In genomic region chr1:155044812-155045690, GRCh38 we compare ENCODE assay signal across 8 cellular contexts. TPM values are rescaled to one million over a fixed set of nuclear protein-coding genes. Genes with fewer than 3 reads are reported as not detected.
A peak's percentile ranks its signal among the peaks of the same experiment; 100 is the strongest.
DNase-seq lines count a peak whose midpoint lies in the region; ATAC-seq and TF ChIP-seq lines count a peak whose summit lies in the region.

No MANE protein-coding gene starts in this region.

- no peak overlapping the region for H3K4me3 ChIP-seq in left lung

- no peaks in the 10 kb centered on the region for H3K9me3 ChIP-seq in left lung

- H3K4me1 ChIP-seq in left lung, result peaks cover 7 to 19% of the 10 kb centered on the region in 2 donors

- DNase-seq in AG08395 (ENCODE audit: low spot score) (peak; percentile 93), GM13976 (ENCODE audit: low spot score) (peak; percentile 83), NCI-H226 (peak; percentile 77), left lung (peak; percentile 88 to 89)
- peak; percentile 39 for DNase-seq in stimulated activated CD8-positive, alpha-beta memory T cell treated with anti-CD3 and anti-CD28 coated beads, Interleukin-4, amount 100 ng/mL, for 24 hours (ENCODE audit: low read depth)

- no peaks in the 10 kb centered on the region for H3K36me3 Mint-ChIP-seq in dendritic cell treated with granulocyte-macrophage colony-stimulating factor and Interleukin-4, amounts not matched to agents 40 ng/mL and 50 ng/mL, for 4 days (ENCODE audit: low read depth)

- H3K27me3 ChIP-seq in left lung, result no peaks in the 10 kb centered on the region

- no peaks in the 10 kb centered on the region for H3K9me3 Mint-ChIP-seq in dendritic cell treated with granulocyte-macrophage colony-stimulating factor and Interleukin-4, amounts not matched to agents 40 ng/mL and 50 ng/mL, for 4 days

- no peak overlapping the region for H3K4me3 Mint-ChIP-seq in dendritic cell treated with granulocyte-macrophage colony-stimulating factor and Interleukin-4, amounts not matched to agents 40 ng/mL and 50 ng/mL, for 4 days

- in situ Hi-C loops in GM13976 (cut with MboI; ENCODE audit: low sequenced_read_pairs, unreplicated experiment), result no loop called here

- H3K27me3 Mint-ChIP-seq in dendritic cell treated with granulocyte-macrophage colony-stimulating factor and Interleukin-4, amounts not matched to agents 40 ng/mL and 50 ng/mL, for 4 days, result peaks cover 21% of the 10 kb centered on the region

- intact Hi-C loops in dendritic cell treated with granulocyte-macrophage colony-stimulating factor and Interleukin-4, amounts not matched to agents 40 ng/mL and 50 ng/mL, for 4 days (cut with micrococcal nuclease), result loop anchor here (1.0 kb wide), 2 partner anchors 16 to 39 kb away; no protein-coding TSS in a partner anchor
- intact Hi-C loops in left lung (cut with DNase I), result no loop called here

- H3K4me1 Mint-ChIP-seq in dendritic cell treated with granulocyte-macrophage colony-stimulating factor and Interleukin-4, amounts not matched to agents 40 ng/mL and 50 ng/mL, for 4 days (ENCODE audit: low read depth), result peaks cover 26% of the 10 kb centered on the region

- ATAC-seq in activated CD4-positive, CD25-positive, alpha-beta regulatory T cell treated with anti-CD3 and anti-CD28 coated beads, Interleukin-2, amount 50 U/mL, for 24 hours, result peak; percentile 86 to 88
- ATAC-seq in left lung (peak; percentile 98), HG03469 (IDR thresholded peaks at IDR 0.05; ENCODE audit: unreplicated experiment) (no peak)

- TF ChIP-seq CTCF in GM13976 (IDR thresholded peaks at IDR 0.05; ENCODE audit: borderline replicate concordance, control extremely low read depth, extremely low read depth, insufficient read depth, missing control alignments) (peak; percentile 74), left lung (IDR thresholded peaks at IDR 0.05) (peak; percentile 58 to 79)

- peak overlapping the region; percentile 14 to 16 for H3K27ac ChIP-seq in left lung

- peak overlapping the region; percentile 42 for H3K27ac Mint-ChIP-seq in dendritic cell treated with granulocyte-macrophage colony-stimulating factor and Interleukin-4, amounts not matched to agents 40 ng/mL and 50 ng/mL, for 4 days

- no peaks in the 10 kb centered on the region for H3K36me3 ChIP-seq in left lung

RNA-seq across cellular contexts. Expression of gene ADAM15, which starts 6.1 kb away (rescaled TPM):
- 100 to 1,000 TPM; 116 to 172 TPM for total RNA-seq in left lung

RNA-seq across cellular contexts. Expression of gene DCST1, which starts 11.4 kb away (rescaled TPM):
- not detected for total RNA-seq in left lung

RNA-seq across cellular contexts. Expression of gene DCST2, which starts 11.5 kb away (rescaled TPM):
- total RNA-seq in left lung, result 1 to 10 TPM in 1 of 2 donors, under 1 TPM in 1; 0.60 to 1.3 TPM

RNA-seq across cellular contexts. Expression of gene EFNA4, which starts 18.5 kb away (rescaled TPM):
- total RNA-seq in left lung, result 10 to 100 TPM in 1 of 2 donors, 1 to 10 TPM in 1; 8.6 to 11.2 TPM

RNA-seq across cellular contexts. Expression of gene EFNA3, which starts 33.6 kb away (rescaled TPM):
- total RNA-seq in left lung, result 1 to 10 TPM; 1.1 to 2.0 TPM

Comparison
In these comparisons a context has a peak if more than half of its experiments do, and no peak if none do; other contexts are left out.
1. DNase-seq: peak in every context shown above with its lines; median percentile 93 in AG08395; 88 in left lung; 83 in GM13976; 77 in NCI-H226; 39 in stimulated activated CD8-positive, alpha-beta memory T cell treated with anti-CD3 and anti-CD28 coated beads, Interleukin-4, amount 100 ng/mL, for 24 hours.